23 cellular contexts compared by ENCODE assay signal in the genomic region with DNA sequence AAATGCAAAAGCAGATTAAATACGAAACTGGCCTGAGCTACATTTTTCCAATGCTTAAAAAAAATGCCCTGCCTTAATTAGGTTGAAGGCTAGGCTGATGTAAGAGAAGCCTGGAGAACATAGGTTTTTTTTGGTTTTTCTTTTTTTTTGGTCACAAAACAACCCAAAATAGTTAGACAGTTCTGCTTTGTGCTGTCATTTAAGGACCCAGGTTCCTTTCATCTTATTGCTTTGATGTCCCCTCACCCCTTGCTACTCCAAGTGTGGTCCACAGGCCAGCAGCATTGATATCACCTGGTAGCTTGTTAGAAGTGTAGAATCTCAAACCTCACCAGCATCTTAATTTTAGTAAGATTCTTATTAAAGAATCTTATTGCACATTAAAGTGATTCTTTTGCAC.
"Had no signal": no experiment of that assay in that cellular context is flagged by ENCODE, and none has a peak within 500 bp of the region (broad histone marks: within the 10 kb centered on the region; RNA-seq: fewer than 3 reads in every experiment).

No MANE protein-coding gene starts in this region.

- H3K4me1 ChIP-seq: prostate gland, testis had no signal

- H3K4me3 Mint-ChIP-seq: memory B cell; naive B cell; nephron; stimulated activated effector memory CD8-positive, alpha-beta T cell treated with anti-CD3 and anti-CD28 coated beads, Interleukin-12 subunit alpha, Interleukin-12 subunit beta, amount 100 ng/mL, for 72 hours had no signal

- H3K9ac ChIP-seq: parathyroid adenoma had no signal

- H3K36me3 ChIP-seq: left ventricle myocardium inferior, lower lobe of right lung, prostate gland, right lobe of liver, transverse colon had no signal

- ATAC-seq: left cardiac atrium; lower lobe of right lung; right lobe of liver; stimulated activated effector memory CD8-positive, alpha-beta T cell treated with anti-CD3 and anti-CD28 coated beads, Interleukin-12 subunit alpha, Interleukin-12 subunit beta, amount 100 ng/mL, for 72 hours; stimulated activated naive CD8-positive, alpha-beta T cell treated with anti-CD3 and anti-CD28 coated beads, Interleukin-15, Interleukin-2, amounts not matched to agents 100 U/mL and 50 U/mL, for 24 hours had no signal

- H3K4me2 ChIP-seq: hepatocyte had no signal

- H3K27ac Mint-ChIP-seq: memory B cell; nephron; stimulated activated effector memory CD8-positive, alpha-beta T cell treated with anti-CD3 and anti-CD28 coated beads, Interleukin-12 subunit alpha, Interleukin-12 subunit beta, amount 100 ng/mL, for 72 hours had no signal

- DNase-seq: dorsolateral prefrontal cortex; effector CD8-positive, alpha-beta T cell; head of caudate nucleus; kidney; left cardiac atrium; left ventricle myocardium inferior; lower lobe of right lung; midbrain; naive B cell; occipital lobe; right lobe of liver; stimulated activated CD4-positive, alpha-beta T cell treated with anti-CD3 and anti-CD28 coated beads, Interleukin-4, amount 100 ng/mL, for 1 hour; stimulated activated CD8-positive, alpha-beta memory T cell treated with anti-CD3 and anti-CD28 coated beads, Interleukin-4, amount 100 ng/mL, for 48 hours; stimulated activated naive CD8-positive, alpha-beta T cell treated with anti-CD3 and anti-CD28 coated beads, Interleukin-15, Interleukin-2, amounts not matched to agents 100 U/mL and 50 U/mL, for 24 hours; testis; transverse colon had no signal

- H3K27me3 ChIP-seq: dorsolateral prefrontal cortex, hepatocyte, right lobe of liver, testis, transverse colon had no signal

- H3K4me3 ChIP-seq: coronary artery, dorsolateral prefrontal cortex, hepatocyte, left ventricle myocardium inferior, lower lobe of right lung, prostate gland, right lobe of liver, testis, transverse colon had no signal

- H3K27me3 Mint-ChIP-seq: memory B cell, naive B cell had no signal

- H3K36me3 Mint-ChIP-seq: stimulated activated effector memory CD8-positive, alpha-beta T cell treated with anti-CD3 and anti-CD28 coated beads, Interleukin-12 subunit alpha, Interleukin-12 subunit beta, amount 100 ng/mL, for 72 hours had no signal

- H2AFZ ChIP-seq: hepatocyte, parathyroid adenoma had no signal

- H3K4me1 Mint-ChIP-seq: nephron had no signal

- H3K27ac ChIP-seq: coronary artery, dorsolateral prefrontal cortex, hepatocyte, left ventricle myocardium inferior, lower lobe of right lung, parathyroid adenoma, prostate gland, right lobe of liver, testis, transverse colon had no signal

- H3K9me3 ChIP-seq: left ventricle myocardium inferior, lower lobe of right lung, prostate gland, right lobe of liver, testis, transverse colon had no signal
